In genomic region chr2:100741880-100742814, GRCh38 we compare ENCODE assay signal across 11 cellular contexts.
DNase-seq lines count a peak whose midpoint lies in the region; ATAC-seq and TF ChIP-seq lines count a peak whose summit lies in the region.
"Had no signal": no experiment of that assay in that cellular context is flagged by ENCODE, and none has a peak within 500 bp of the region (broad histone marks: within the 10 kb centered on the region; RNA-seq: fewer than 3 reads in every experiment).

No MANE protein-coding gene starts in this region.

- H3K4me3 ChIP-seq in GM23248, result peak overlapping the region; percentile 61
- H3K4me3 ChIP-seq in heart right ventricle, result no peak overlapping the region
- H3K4me3 ChIP-seq in skin epidermis, result no peak overlapping the region
- H3K4me3 ChIP-seq: colonic mucosa had no signal

- H3K36me3 ChIP-seq in GM23248 (ENCODE audit: low read depth) (no peaks in the 10 kb centered on the region), heart right ventricle (no peaks in the 10 kb centered on the region)
- H3K36me3 ChIP-seq: colonic mucosa had no signal

- H3K9me3 ChIP-seq in GM23248 (ENCODE audit: low read depth), result no peaks in the 10 kb centered on the region
- no peaks in the 10 kb centered on the region for H3K9me3 ChIP-seq in heart right ventricle
- H3K9me3 ChIP-seq: colonic mucosa had no signal

- peak overlapping the region; percentile 80 for H3K4me2 ChIP-seq in GM23248 (ENCODE audit: unreplicated experiment)

- H3K27ac ChIP-seq in GM23248 (peak overlapping the region; percentile 99), heart right ventricle (peak overlapping the region in 6 of 10 donors; percentile 26 to 75 (median 54)), skin epidermis (peak overlapping the region in 15 of 21 experiments; percentile 9 to 86 (median 59))
- H3K27ac ChIP-seq: colonic mucosa had no signal

- DNase-seq in GM23248 (peak; percentile 98), amniotic epithelial cell (ENCODE audit: low read depth) (peak; percentile 99), heart right ventricle (peak in 1 of 2 donors; percentile 35), NCI-H748 (lab: John Stamatoyannopoulos, UW; ENCODE audit: unreplicated experiment) (no peak), NCI-H1048 (lab: John Stamatoyannopoulos, UW) (no peak)
- DNase-seq in stimulated activated naive CD4-positive, alpha-beta T cell treated with Interleukin-2 at 50 U/mL for 16 hours (lab: John Stamatoyannopoulos, UW), result no peak
- DNase-seq: activated B cell treated with CpG ODN at 0.5 μM for 24 hours; colonic mucosa; naive thymus-derived CD8-positive, alpha-beta T cell had no signal

- peak overlapping the region; percentile 24; the same call in 1 of the 2 replicates for H2AFZ ChIP-seq in GM23248

- ATAC-seq in heart right ventricle (peak; percentile 76 to 85 (median 84)), HG03139 (IDR thresholded peaks at IDR 0.05; ENCODE audit: unreplicated experiment) (no peak)
- ATAC-seq: naive thymus-derived CD8-positive, alpha-beta T cell had no signal

- no peaks in the 10 kb centered on the region for H4K20me1 ChIP-seq in GM23248 (ENCODE audit: insufficient read depth)

- H3K79me2 ChIP-seq in GM23248 (ENCODE audit: insufficient read depth), result no peaks in the 10 kb centered on the region

- H3K9ac ChIP-seq in GM23248, result peak overlapping the region; percentile 85

- no peak for TF ChIP-seq CTCF in heart right ventricle (IDR thresholded peaks at IDR 0.05)

- peaks cover 23% of the 10 kb centered on the region for H3F3A ChIP-seq in GM23248 (ENCODE audit: insufficient read depth)

- H3K4me1 ChIP-seq in GM23248 (ENCODE audit: insufficient read depth), result peaks cover 27% of the 10 kb centered on the region
- peaks cover 0 to 12% (median 0%) of the 10 kb centered on the region in 9 donors for H3K4me1 ChIP-seq in heart right ventricle
- H3K4me1 ChIP-seq: colonic mucosa had no signal

- 14 to 15% methylated on average over 7 of the region's 7 CpGs for WGBS in GM23248 (ENCODE audit: low coverage in 1 of 2, low lambda C conversion rate in 2 of 2, missing lambda C conversion rate in 2 of 2), 2 experiments
- 64 to 75% methylated on average over 7 of the region's 7 CpGs for WGBS in heart right ventricle, 2 donors

- H3K27me3 ChIP-seq in GM23248 (replicated peaks; ENCODE audit: insufficient read depth) (no peaks in the 10 kb centered on the region), heart right ventricle (no peaks in the 10 kb centered on the region)
- H3K27me3 ChIP-seq: colonic mucosa had no signal

- no peaks in the 10 kb centered on the region for H3K9me2 ChIP-seq in GM23248 (ENCODE audit: insufficient read depth)

- intact Hi-C loops in heart right ventricle (cut with DNase I), result loop anchor here in 1 of 10 donors (10.0 kb wide), 1 partner anchor 163 kb away; no protein-coding TSS in a partner anchor

- in situ Hi-C loops in GM23248 (cut with MboI), result no loop called here

Comparison
In these comparisons a context has a peak if more than half of its experiments do, and no peak if none do; other contexts are left out.
1. DNase-seq: peak in GM23248 (single experiment) and amniotic epithelial cell (single experiment); none in NCI-H748 (single experiment), NCI-H1048 (single experiment) and stimulated activated naive CD4-positive, alpha-beta T cell treated with Interleukin-2 at 50 U/mL for 16 hours (single experiment).
2. Peak in every context shown above with its lines, with median percentiles within 50 percentile points of each other: H3K27ac ChIP-seq.